In genomic region chr6:26044140-26045045, GRCh38 we compare ENCODE assay signal across 8 cellular contexts. TPM values are rescaled to one million over a fixed set of nuclear protein-coding genes. Genes with fewer than 3 reads are reported as not detected.
A peak's percentile ranks its signal among the peaks of the same experiment; 100 is the strongest.
DNase-seq lines count a peak whose midpoint lies in the region; ATAC-seq, FAIRE-seq and TF ChIP-seq lines count a peak whose summit lies in the region.

No MANE protein-coding gene starts in this region.

- H3K9me3 Mint-ChIP-seq in Calu3 (ENCODE audit: low read depth, unreplicated experiment), result no peaks in the 10 kb centered on the region
- no peaks in the 10 kb centered on the region for H3K9me3 Mint-ChIP-seq in activated naive CD8-positive, alpha-beta T cell treated with anti-CD3 and anti-CD28 coated beads, Interleukin-2, amount 10 ng/mL, durations not matched to agents 7 days and 5 days

- DNase-seq in Calu3 (no peak), NCI-H2029 treated with DMSO at 0.1 percent for 48 hours (lab: John Stamatoyannopoulos, UW) (peak; percentile 72), frontal cortex (ENCODE audit: low spot score in 2 of 2) (no peak), foreskin melanocyte (no peak)
- peak; percentile 64 for DNase-seq in activated naive CD8-positive, alpha-beta T cell treated with anti-CD3 and anti-CD28 coated beads, Interleukin-2, amount 10 ng/mL, durations not matched to agents 7 days and 5 days
- peak; percentile 23 to 58 for DNase-seq in stimulated activated CD4-positive, alpha-beta T cell treated with anti-CD3 and anti-CD28 coated beads, Interleukin-2, amount 100 ng/mL, for 48 hours

- no peaks in the 10 kb centered on the region for H3K27me3 Mint-ChIP-seq in Calu3 (ENCODE audit: unreplicated experiment)
- no peaks in the 10 kb centered on the region for H3K27me3 Mint-ChIP-seq in activated naive CD8-positive, alpha-beta T cell treated with anti-CD3 and anti-CD28 coated beads, Interleukin-2, amount 10 ng/mL, durations not matched to agents 7 days and 5 days

- POLR2A ChIA-PET in activated naive CD8-positive, alpha-beta T cell treated with anti-CD3 and anti-CD28 coated beads, Interleukin-2, amount 10 ng/mL, durations not matched to agents 7 days and 5 days (lab: Charles Lee), result interaction anchor here (0.5 to 30.0 kb wide), 62 partner anchors 7 to 1849 kb away, joined by 3 to 1993 read pairs (median 10); partner anchors contain the start of genes HFE and TRIM38

- H3K9me3 ChIP-seq in iPS-18c (ENCODE audit: control insufficient read depth, insufficient read depth, low read length), result no peaks in the 10 kb centered on the region

- TSS peak; percentile 81 for BruUV-seq in Calu3 (replicated peaks; lab: Mats Ljungman, UMichigan)

- peak overlapping the region; percentile 95 for H3K27ac Mint-ChIP-seq in Calu3 (ENCODE audit: unreplicated experiment)
- peak overlapping the region; percentile 99 for H3K27ac Mint-ChIP-seq in activated naive CD8-positive, alpha-beta T cell treated with anti-CD3 and anti-CD28 coated beads, Interleukin-2, amount 10 ng/mL, durations not matched to agents 7 days and 5 days

- no peak for FAIRE-seq in frontal cortex (lab: Jason Lieb, UNC)

- CTCF ChIA-PET in Calu3 (lab: Charles Lee), result interaction anchor here (1.1 to 2.5 kb wide), 5 partner anchors 12 to 79 kb away, joined by 3 to 24 read pairs (median 18); a partner anchor contains a TSS

- H3K36me3 Mint-ChIP-seq in Calu3 (ENCODE audit: insufficient read depth, unreplicated experiment), result peaks cover 32% of the 10 kb centered on the region
- no peaks in the 10 kb centered on the region for H3K36me3 Mint-ChIP-seq in activated naive CD8-positive, alpha-beta T cell treated with anti-CD3 and anti-CD28 coated beads, Interleukin-2, amount 10 ng/mL, durations not matched to agents 7 days and 5 days

- intact Hi-C loops in Calu3 (cut with micrococcal nuclease; ENCODE audit: unreplicated experiment), result loop anchor here (5.0 kb wide), 1 partner anchor 158 kb away; a partner anchor contains a TSS

- H3K4me1 Mint-ChIP-seq in Calu3 (ENCODE audit: low read depth, unreplicated experiment), result peaks cover 30% of the 10 kb centered on the region
- peaks cover 40% of the 10 kb centered on the region for H3K4me1 Mint-ChIP-seq in activated naive CD8-positive, alpha-beta T cell treated with anti-CD3 and anti-CD28 coated beads, Interleukin-2, amount 10 ng/mL, durations not matched to agents 7 days and 5 days

- H3K4me3 Mint-ChIP-seq in Calu3 (ENCODE audit: low read depth, unreplicated experiment), result peak overlapping the region; percentile 81
- H3K4me3 Mint-ChIP-seq in activated naive CD8-positive, alpha-beta T cell treated with anti-CD3 and anti-CD28 coated beads, Interleukin-2, amount 10 ng/mL, durations not matched to agents 7 days and 5 days, result peak overlapping the region; percentile 86

- peak overlapping the region; percentile 62 for H3K4me3 ChIP-seq in iPS-18c (ENCODE audit: insufficient read depth, low read depth, low read length)

- peak; percentile 33 for ATAC-seq in GM21717 (IDR thresholded peaks at IDR 0.05; ENCODE audit: unreplicated experiment)
- no peak for ATAC-seq in activated naive CD8-positive, alpha-beta T cell treated with anti-CD3 and anti-CD28 coated beads, Interleukin-2, amount 10 ng/mL, durations not matched to agents 7 days and 5 days (ENCODE audit: low read depth)

- no peak for TF ChIP-seq CTCF in Calu3 (IDR thresholded peaks at IDR 0.05; ENCODE audit: unreplicated experiment)

RNA-seq across cellular contexts. Expression of gene HFE, which starts 42.8 kb away (rescaled TPM):
- 24.9 and 27.1 TPM in 2 replicates for total RNA-seq in Calu3 (2022)
- total RNA-seq in activated naive CD8-positive, alpha-beta T cell treated with anti-CD3 and anti-CD28 coated beads, Interleukin-2, amount 10 ng/mL, durations not matched to agents 7 days and 5 days, result 1 to 10 TPM; 5.0 to 7.2 TPM
- total RNA-seq in frontal cortex, result 0.41 TPM

Comparison
In these comparisons a context has a peak if more than half of its experiments do, and no peak if none do; other contexts are left out.
1. DNase-seq: peak in NCI-H2029 treated with DMSO at 0.1 percent for 48 hours (single experiment), activated naive CD8-positive, alpha-beta T cell treated with anti-CD3 and anti-CD28 coated beads, Interleukin-2, amount 10 ng/mL, durations not matched to agents 7 days and 5 days (single experiment) and stimulated activated CD4-positive, alpha-beta T cell treated with anti-CD3 and anti-CD28 coated beads, Interleukin-2, amount 100 ng/mL, for 48 hours (2 of 2); none in Calu3 (single experiment), frontal cortex (0 of 2) and foreskin melanocyte (single experiment).